ENCODE assay signal across 8 cellular contexts in genomic region chr10:131900350-131901152, GRCh38. TPM values are rescaled to one million over a fixed set of nuclear protein-coding genes. Genes with fewer than 3 reads are reported as not detected.
DNase-seq lines count a peak whose midpoint lies in the region; ATAC-seq and FAIRE-seq lines count a peak whose summit lies in the region.

PPP2R2D (plus strand) TSS chr10:131901008; CDS start chr10:131901149, 141 bp downstream.

- no peaks in the 10 kb centered on the region for H3K9me3 Mint-ChIP-seq in activated T-helper 1 cell treated with anti-CD3 and anti-CD28 coated beads, Interleukin-12 subunit alpha, Interleukin-12 subunit beta, Interleukin-2, Interleukin-4 antibody, amounts not matched to agents 30 ng/mL and 10 ng/mL and 1 ng/mL, durations not matched to agents 14 hours and 24 hours and 36 hours
- peaks cover 0 to 2% (median 0%) of the 10 kb centered on the region in 7 donors for H3K9me3 Mint-ChIP-seq in naive B cell
- no peaks in the 10 kb centered on the region for H3K9me3 Mint-ChIP-seq in stimulated activated memory B cell treated with anti-CD40 and anti-IgM and Interleukin-4, amounts not matched to agents 10 μg/mL and 1 μg/mL and 100 μg/mL, for 72 hours

- ATAC-seq in GM21723 (IDR thresholded peaks at IDR 0.05; ENCODE audit: unreplicated experiment) = peak; percentile 84
- ATAC-seq in naive B cell (ENCODE audit: low read depth in 2 of 2) = peak; percentile 83 to 85
- peak; percentile 97 for ATAC-seq in stimulated activated memory B cell treated with anti-CD40 and anti-IgM and Interleukin-4, amounts not matched to agents 10 μg/mL and 1 μg/mL and 100 μg/mL, for 72 hours

- peaks cover 9% of the 10 kb centered on the region for H3K36me3 Mint-ChIP-seq in activated T-helper 1 cell treated with anti-CD3 and anti-CD28 coated beads, Interleukin-12 subunit alpha, Interleukin-12 subunit beta, Interleukin-2, Interleukin-4 antibody, amounts not matched to agents 30 ng/mL and 10 ng/mL and 1 ng/mL, durations not matched to agents 14 hours and 24 hours and 36 hours (ENCODE audit: low read depth)
- no peaks in the 10 kb centered on the region for H3K36me3 Mint-ChIP-seq in naive B cell
- peaks cover 5% of the 10 kb centered on the region for H3K36me3 Mint-ChIP-seq in stimulated activated memory B cell treated with anti-CD40 and anti-IgM and Interleukin-4, amounts not matched to agents 10 μg/mL and 1 μg/mL and 100 μg/mL, for 72 hours

- peak; percentile 88 for DNase-seq in DMS53 treated with DMSO at 0.1 percent for 48 hours (lab: John Stamatoyannopoulos, UW; ENCODE audit: unreplicated experiment)
- peak; percentile 94 for DNase-seq in KBM-7
- DNase-seq in RCC 7860 (ENCODE audit: low spot score) = peak; percentile 71
- peak; percentile 95 for DNase-seq in activated T-helper 1 cell treated with anti-CD3 and anti-CD28 coated beads, Interleukin-12 subunit alpha, Interleukin-12 subunit beta, Interleukin-2, Interleukin-4 antibody, amounts not matched to agents 30 ng/mL and 10 ng/mL and 1 ng/mL, durations not matched to agents 14 hours and 24 hours and 36 hours (ENCODE audit: low spot score)
- peak; percentile 83 for DNase-seq in fibroblast of gingiva (ENCODE audit: low read depth)
- DNase-seq in naive B cell = peak; percentile 97

- H3K27me3 Mint-ChIP-seq in activated T-helper 1 cell treated with anti-CD3 and anti-CD28 coated beads, Interleukin-12 subunit alpha, Interleukin-12 subunit beta, Interleukin-2, Interleukin-4 antibody, amounts not matched to agents 30 ng/mL and 10 ng/mL and 1 ng/mL, durations not matched to agents 14 hours and 24 hours and 36 hours (ENCODE audit: insufficient read depth) = peaks cover 18% of the 10 kb centered on the region
- peaks cover 10 to 20% (median 19%) of the 10 kb centered on the region in 3 donors for H3K27me3 Mint-ChIP-seq in naive B cell
- peaks cover 20% of the 10 kb centered on the region for H3K27me3 Mint-ChIP-seq in stimulated activated memory B cell treated with anti-CD40 and anti-IgM and Interleukin-4, amounts not matched to agents 10 μg/mL and 1 μg/mL and 100 μg/mL, for 72 hours

- H3K27ac Mint-ChIP-seq in activated T-helper 1 cell treated with anti-CD3 and anti-CD28 coated beads, Interleukin-12 subunit alpha, Interleukin-12 subunit beta, Interleukin-2, Interleukin-4 antibody, amounts not matched to agents 30 ng/mL and 10 ng/mL and 1 ng/mL, durations not matched to agents 14 hours and 24 hours and 36 hours = peak within 1 kb of the TSS; percentile 83
- H3K27ac Mint-ChIP-seq in naive B cell = peak within 1 kb of the TSS; percentile 86 to 95 (median 94)
- H3K27ac Mint-ChIP-seq in stimulated activated memory B cell treated with anti-CD40 and anti-IgM and Interleukin-4, amounts not matched to agents 10 μg/mL and 1 μg/mL and 100 μg/mL, for 72 hours = peak within 1 kb of the TSS; percentile 82

- no peak for FAIRE-seq in RCC 7860 (lab: Jason Lieb, UNC)

- intact Hi-C loops in activated T-helper 1 cell treated with anti-CD3 and anti-CD28 coated beads, Interleukin-12 subunit alpha, Interleukin-12 subunit beta, Interleukin-2, Interleukin-4 antibody, amounts not matched to agents 30 ng/mL and 10 ng/mL and 1 ng/mL, durations not matched to agents 14 hours and 24 hours and 36 hours (cut with micrococcal nuclease) = loop anchor here (1.0 to 10.0 kb wide), 11 partner anchors 14 to 1494 kb away; partner anchors contain the start of genes ADAM8, INPP5A, LRRC27 and MTG1

- in situ Hi-C loops in KBM-7 (cut with MboI; ENCODE audit: low pct_unique_long_range_greater_than_20kb, low sequenced_read_pairs) = no loop called here

- H3K4me3 Mint-ChIP-seq in activated T-helper 1 cell treated with anti-CD3 and anti-CD28 coated beads, Interleukin-12 subunit alpha, Interleukin-12 subunit beta, Interleukin-2, Interleukin-4 antibody, amounts not matched to agents 30 ng/mL and 10 ng/mL and 1 ng/mL, durations not matched to agents 14 hours and 24 hours and 36 hours = peak within 1 kb of the TSS; percentile 91
- H3K4me3 Mint-ChIP-seq in naive B cell = peak within 1 kb of the TSS; percentile 83 to 96 (median 94)
- peak within 1 kb of the TSS; percentile 85 for H3K4me3 Mint-ChIP-seq in stimulated activated memory B cell treated with anti-CD40 and anti-IgM and Interleukin-4, amounts not matched to agents 10 μg/mL and 1 μg/mL and 100 μg/mL, for 72 hours

- H3K4me1 Mint-ChIP-seq in activated T-helper 1 cell treated with anti-CD3 and anti-CD28 coated beads, Interleukin-12 subunit alpha, Interleukin-12 subunit beta, Interleukin-2, Interleukin-4 antibody, amounts not matched to agents 30 ng/mL and 10 ng/mL and 1 ng/mL, durations not matched to agents 14 hours and 24 hours and 36 hours (ENCODE audit: low read depth) = peaks cover 55% of the 10 kb centered on the region
- H3K4me1 Mint-ChIP-seq in naive B cell = peaks cover 32 to 48% (median 47%) of the 10 kb centered on the region in 3 donors
- peaks cover 47% of the 10 kb centered on the region for H3K4me1 Mint-ChIP-seq in stimulated activated memory B cell treated with anti-CD40 and anti-IgM and Interleukin-4, amounts not matched to agents 10 μg/mL and 1 μg/mL and 100 μg/mL, for 72 hours

RNA-seq across cellular contexts. Expression of gene PPP2R2D, which starts in this region (rescaled TPM):
- 37.6 and 38.4 TPM in 2 replicates for total RNA-seq in activated T-helper 1 cell treated with anti-CD3 and anti-CD28 coated beads, Interleukin-12 subunit alpha, Interleukin-12 subunit beta, Interleukin-2, Interleukin-4 antibody, amounts not matched to agents 30 ng/mL and 10 ng/mL and 1 ng/mL, durations not matched to agents 14 hours and 24 hours and 36 hours
- 10 to 100 TPM; 15.0 to 27.4 (median 22.3) TPM for polyA plus RNA-seq in naive B cell (ENCODE audit: low read depth in 6 of 6)

Comparison
In these comparisons a context has a peak if more than half of its experiments do, and no peak if none do; other contexts are left out.
1. Peak in every context shown above with its lines: DNase-seq and ATAC-seq.